ENCODE assay signal across 8 cellular contexts in the genomic region with DNA sequence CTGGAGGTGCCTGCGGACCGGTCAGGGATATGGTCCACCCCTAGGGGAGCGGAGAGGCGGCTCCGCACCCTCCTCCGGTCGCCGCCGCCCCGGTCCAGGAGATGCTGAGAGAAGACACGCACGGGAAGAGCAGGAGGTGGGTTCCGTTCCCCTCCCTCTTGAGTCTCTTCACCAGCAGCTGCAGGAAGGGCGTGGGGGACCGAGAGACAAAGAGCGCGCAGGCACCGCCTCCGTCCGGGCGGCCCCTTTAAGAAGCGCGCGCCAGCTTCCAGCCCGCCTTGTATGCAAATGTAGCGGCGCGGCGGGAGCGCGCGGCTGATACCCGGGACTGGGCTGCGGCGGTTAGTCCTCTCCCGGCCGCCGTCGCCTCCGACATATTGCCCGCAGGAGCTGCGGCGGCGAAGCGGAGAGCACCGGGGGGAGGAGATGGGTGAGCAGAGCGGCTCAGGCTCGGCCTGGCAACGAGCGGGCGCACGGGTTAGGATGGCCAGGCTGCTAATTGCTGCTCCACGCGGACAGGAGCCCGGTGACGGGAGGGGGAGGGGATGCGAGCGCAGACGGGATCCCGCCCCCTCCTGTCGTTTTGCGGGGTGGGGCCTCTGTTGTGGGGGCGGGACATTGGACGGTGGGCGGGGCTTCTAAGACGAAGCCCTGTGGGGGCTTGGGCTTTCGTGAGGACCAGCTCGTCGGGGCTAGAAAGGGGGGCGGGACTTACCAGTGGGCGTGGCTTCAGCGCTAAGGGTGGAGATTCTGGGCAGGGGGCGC. TPM values are rescaled to one million over a fixed set of nuclear protein-coding genes. Genes with fewer than 3 reads are reported as not detected.
DNase-seq lines count a peak whose midpoint lies in the region; ATAC-seq and TF ChIP-seq lines count a peak whose summit lies in the region.

A gene (plus strand): TSS at position 318 of the 765 bp plus-strand sequence. CDS start 109 bp downstream, at position 427.

- DNase-seq in DMS 273 treated with DMSO at 0.1 percent for 48 hours (lab: John Stamatoyannopoulos, UW) = peak; percentile 86
- peak; percentile 95 for DNase-seq in IMR-90
- peak; percentile 98 for DNase-seq in OCI-LY7 (ENCODE audit: low spot score)
- peak; percentile 95 for DNase-seq in activated CD8-positive, alpha-beta memory T cell treated with anti-CD3 and anti-CD28 coated beads, Interleukin-2, amount 50 U/mL, for 48 hours
- DNase-seq in endothelial cell (ENCODE audit: low spot score) = peak; percentile 92
- peak; percentile 96 for DNase-seq in midbrain (lab: John Stamatoyannopoulos, UW)
- DNase-seq in stimulated activated CD8-positive, alpha-beta memory T cell treated with anti-CD3 and anti-CD28 coated beads, Interleukin-2, amount 100 ng/mL, for 1 hour (ENCODE audit: low read depth in 2 of 2) = peak; percentile 85

- peak within 1 kb of the TSS; percentile 87 for H2AK5ac ChIP-seq in IMR-90 (ENCODE audit: low read depth, low read length)

- H3K36me3 Mint-ChIP-seq in endothelial cell (ENCODE audit: low read depth, unreplicated experiment) = peaks cover 24% of the 10 kb centered on the region

- H2AK9ac ChIP-seq in IMR-90 (replicated peaks; ENCODE audit: low read depth, low read length, poor library complexity) = peak within 1 kb of the TSS; percentile 99

- dilution Hi-C loops in IMR-90 (cut with HindIII; ENCODE audit: low sequenced_read_pairs, unreplicated experiment) = no loop called here

- peaks cover 17% of the 10 kb centered on the region for H3K9me1 ChIP-seq in IMR-90 (ENCODE audit: insufficient read depth, low read length)

- H2AFZ ChIP-seq in IMR-90 (replicated peaks; ENCODE audit: low read length, poor library complexity) (peak within 1 kb of the TSS; percentile 99), OCI-LY7 (ENCODE audit: low read length) (peak within 1 kb of the TSS; percentile 88)

- peak within 1 kb of the TSS; percentile 93 for H3K9ac ChIP-seq in IMR-90 (ENCODE audit: low read depth, low read length)

- H3K4me2 ChIP-seq in IMR-90 (ENCODE audit: low read depth, low read length) (peak within 1 kb of the TSS; percentile 91), OCI-LY7 (ENCODE audit: low read length) (peak within 1 kb of the TSS; percentile 87)

- peak within 1 kb of the TSS; percentile 87 for H3K18ac ChIP-seq in IMR-90 (ENCODE audit: low read depth, low read length)

- peak within 1 kb of the TSS; percentile 93 for H3K27ac Mint-ChIP-seq in endothelial cell (ENCODE audit: unreplicated experiment)

- H3K79me1 ChIP-seq in IMR-90 (ENCODE audit: low read depth in 1 of 2, low read length in 2 of 2) = peaks cover 27 to 65% of the 10 kb centered on the region in 2 experiments

- TF ChIP-seq CTCF in IMR-90 (conservative IDR thresholded peaks at IDR 0.05; ENCODE audit: low read depth, low read length) (0 out of 2 replicates have a peak, but pooled peaks have one; percentile 32), OCI-LY7 (conservative IDR thresholded peaks at IDR 0.05; ENCODE audit: low read length) (no peak), endothelial cell (IDR thresholded peaks at IDR 0.05; ENCODE audit: unreplicated experiment) (no peak)

- peak within 1 kb of the TSS; percentile 88 for H2BK20ac ChIP-seq in IMR-90 (ENCODE audit: low read depth, low read length)

- TF ChIP-seq POLR2A in IMR-90 (IDR thresholded peaks at IDR 0.05; ENCODE audit: low read depth, low read length) = peak; percentile 52

- peaks cover 15% of the 10 kb centered on the region for H3K79me2 ChIP-seq in OCI-LY7 (ENCODE audit: insufficient read depth, low read depth, low read length)

- BruUV-seq in IMR-90 (replicated peaks; lab: Mats Ljungman, UMichigan) (no TSS peak), OCI-LY7 (replicated peaks; lab: Mats Ljungman, UMichigan) (no TSS peak)

- H3K14ac ChIP-seq in IMR-90 (replicated peaks; ENCODE audit: low read depth, low read length) = peak within 1 kb of the TSS; percentile 99

- peaks cover 11% of the 10 kb centered on the region for H3K27me3 Mint-ChIP-seq in endothelial cell (ENCODE audit: unreplicated experiment)

- no peak for TF ChIP-seq RAD21 in IMR-90 (IDR thresholded peaks at IDR 0.05; ENCODE audit: low read length)

- peak within 1 kb of the TSS; percentile 98 for H4K91ac ChIP-seq in IMR-90 (ENCODE audit: insufficient read depth, low read depth, low read length)

- peak; percentile 85 for ATAC-seq in GM21528 (IDR thresholded peaks at IDR 0.05; ENCODE audit: low FRiP score, unreplicated experiment)
- ATAC-seq in IMR-90 (ENCODE audit: low read depth) = peak; percentile 87

- peaks cover 34% of the 10 kb centered on the region for H3K4me1 Mint-ChIP-seq in endothelial cell (ENCODE audit: unreplicated experiment)

- H2BK5ac ChIP-seq in IMR-90 (ENCODE audit: low read depth, low read length, poor library complexity, severe bottlenecking) = peak within 1 kb of the TSS; percentile 96

- H4K5ac ChIP-seq in IMR-90 (ENCODE audit: low read depth, low read length) = peak within 1 kb of the TSS; percentile 88

- H3K4me3 ChIP-seq in IMR-90 (ENCODE audit: insufficient read depth, low read depth, low read length) (peak within 1 kb of the TSS; percentile 84), OCI-LY7 (ENCODE audit: low read depth, low read length, poor library complexity, severe bottlenecking) (peak within 1 kb of the TSS; percentile 77)

- peak within 1 kb of the TSS; percentile 99 for H3K4ac ChIP-seq in IMR-90 (ENCODE audit: low read depth, low read length)

- peak within 1 kb of the TSS; percentile 92 for H2BK120ac ChIP-seq in IMR-90 (ENCODE audit: low read depth, low read length)

- H4K8ac ChIP-seq in IMR-90 (ENCODE audit: low read depth in 2 of 2, low read length in 2 of 2) = peak within 1 kb of the TSS; percentile 94 to 96

- peaks cover 9% of the 10 kb centered on the region for H4K20me1 ChIP-seq in IMR-90 (ENCODE audit: insufficient read depth, low read length)
- H4K20me1 ChIP-seq in OCI-LY7 (ENCODE audit: insufficient read depth, low read length) = 0 out of 2 replicates have a peak, but pooled peaks cover 4% of the 10 kb centered on the region

- POLR2A ChIA-PET in IMR-90 (lab: Charles Lee; ENCODE audit: unreplicated experiment) = interaction anchor here (0.5 kb wide), 2 partner anchors 36 to 435 kb away, joined by 4 to 12 read pairs; no protein-coding TSS in a partner anchor
- POLR2A ChIA-PET in OCI-LY7 (lab: Charles Lee) = interaction anchor here (0.5 to 3.7 kb wide), 18 partner anchors 9 to 310 kb away, joined by 3 to 27 read pairs (median 4); a partner anchor contains a TSS

- peak within 1 kb of the TSS; percentile 91 for H3K4me3 Mint-ChIP-seq in endothelial cell (ENCODE audit: unreplicated experiment)

- H2BK15ac ChIP-seq in IMR-90 (ENCODE audit: low read depth, low read length) = peak within 1 kb of the TSS; percentile 88

- H3K27me3 ChIP-seq in IMR-90 (ENCODE audit: control insufficient read depth, insufficient read depth, low read length) = no peaks in the 10 kb centered on the region

- intact Hi-C loops in IMR-90 (cut with micrococcal nuclease) (loop anchor here (2.0 to 5.0 kb wide), 2 partner anchors 34 to 108 kb away; a partner anchor contains a TSS), OCI-LY7 (cut with micrococcal nuclease; ENCODE audit: unreplicated experiment) (loop anchor here (1.0 to 5.0 kb wide), 4 partner anchors 35 to 744 kb away; a partner anchor contains a TSS)

- H3K56ac ChIP-seq in IMR-90 (ENCODE audit: extremely low read depth, insufficient read depth, low read length) = peak within 1 kb of the TSS; percentile 93

- no peaks in the 10 kb centered on the region for H3K9me3 ChIP-seq in IMR-90 (ENCODE audit: control insufficient read depth, insufficient read depth, low read length)
- H3K9me3 ChIP-seq in OCI-LY7 (ENCODE audit: low read length) = no peaks in the 10 kb centered on the region

- CTCF ChIA-PET in IMR-90 (lab: Yijun Ruan, JAX) = interaction anchor here (1.1 to 1.4 kb wide), 2 partner anchors 10 to 36 kb away, joined by 3 to 5 read pairs; no protein-coding TSS in a partner anchor
- CTCF ChIA-PET in OCI-LY7 (lab: Charles Lee; ENCODE audit: unreplicated experiment) = interaction anchor here (1.2 to 1.5 kb wide), 2 partner anchors 19 to 35 kb away, joined by 4 to 6 read pairs; a partner anchor contains a TSS

- no peaks in the 10 kb centered on the region for H3K9me2 ChIP-seq in OCI-LY7 (ENCODE audit: insufficient read depth, low read length)

- no peaks in the 10 kb centered on the region for H3K9me3 Mint-ChIP-seq in endothelial cell (ENCODE audit: unreplicated experiment)

- in situ Hi-C loops in IMR-90 (cut with MboI; ENCODE audit: low sequenced_read_pairs) = no loop called here

- 0% methylated on average over 32 of the region's 73 CpGs; no CpG with 5 or more reads in 1 of the 2 experiments for WGBS in IMR-90 (ENCODE audit: extremely low coverage in 2 of 2, insufficient read length in 1 of 2), 2 experiments

- H3K4me1 ChIP-seq in IMR-90 (ENCODE audit: control insufficient read depth, insufficient read depth, low read length) (peaks cover 10% of the 10 kb centered on the region), OCI-LY7 (ENCODE audit: insufficient read depth, low read length, poor library complexity, severe bottlenecking) (peaks cover 22% of the 10 kb centered on the region)

- peak within 1 kb of the TSS; percentile 99 for H3K23ac ChIP-seq in IMR-90 (ENCODE audit: low read depth, low read length)

- peaks cover 19% of the 10 kb centered on the region for H3K36me3 ChIP-seq in IMR-90 (ENCODE audit: control insufficient read depth, insufficient read depth, low read length)
- H3K36me3 ChIP-seq in OCI-LY7 (ENCODE audit: insufficient read depth, low read length) = peaks cover 32% of the 10 kb centered on the region

- H3K27ac ChIP-seq in IMR-90 (ENCODE audit: insufficient read depth, low read length) (peak within 1 kb of the TSS; percentile 95), OCI-LY7 (ENCODE audit: low read depth, low read length, poor library complexity, severe bottlenecking) (peak within 1 kb of the TSS; percentile 81)

TF ChIP-seq in IMR-90, 13 proteins besides CTCF, POLR2A, EP300 and RAD21 (continues in another document):
- TF ChIP-seq FOS (IDR thresholded peaks at IDR 0.05; ENCODE audit: low read depth, low read length) (no peak), CHD1 (IDR thresholded peaks at IDR 0.05; ENCODE audit: low read depth, low read length) (0 out of 2 replicates have a peak, but pooled peaks have one; percentile 33), SMC3 (IDR thresholded peaks at IDR 0.05; ENCODE audit: low read depth, low read length) (no peak), MAZ (IDR thresholded peaks at IDR 0.05; ENCODE audit: borderline replicate concordance, low read depth, low read length) (peak; percentile 66; the same call in 1 of the 2 replicates), RCOR1 (IDR thresholded peaks at IDR 0.05; ENCODE audit: insufficient replicate concordance, low read length) (no peak), MAFK (IDR thresholded peaks at IDR 0.05; ENCODE audit: low read depth, low read length) (no peak), RFX5 (IDR thresholded peaks at IDR 0.05; ENCODE audit: low read depth, low read length) (no peak), BHLHE40 (IDR thresholded peaks at IDR 0.05; ENCODE audit: low read depth, low read length) (no peak)

RNA-seq across cellular contexts. Expression of the gene that starts here (rescaled TPM):
- total RNA-seq in IMR-90 (2012; rRNA removed) (4.4 and 6.5 TPM in 2 replicates), OCI-LY7 (2022) (35.9 and 38.8 TPM in 2 replicates), endothelial cell (ENCODE audit: unreplicated experiment) (26.9 TPM)
- 28.7 and 30.2 TPM in 2 replicates for polyA plus RNA-seq in IMR-90 (2012; rRNA removed)
- 21.5 and 31.3 TPM in 2 replicates for polyA plus RNA-seq in IMR-90 (2012; cell fraction: cytosol; rRNA removed)
- polyA plus RNA-seq in IMR-90 (2012; cell fraction: nucleus; rRNA removed; ENCODE audit: low replicate concordance) = 26.5 and 45.9 TPM in 2 replicates
- total RNA-seq in OCI-LY7 (2014; rRNA removed; shearing (Covaris generic)) = 10.0 and 11.3 TPM in 2 replicates

Comparison
In these comparisons a context has a peak if more than half of its experiments do, and no peak if none do; other contexts are left out.
1. Peak in every context shown above with its lines: DNase-seq, ATAC-seq, H3K4me3 ChIP-seq and H3K27ac ChIP-seq.